14 cellular contexts compared by ENCODE assay signal in the genomic region with DNA sequence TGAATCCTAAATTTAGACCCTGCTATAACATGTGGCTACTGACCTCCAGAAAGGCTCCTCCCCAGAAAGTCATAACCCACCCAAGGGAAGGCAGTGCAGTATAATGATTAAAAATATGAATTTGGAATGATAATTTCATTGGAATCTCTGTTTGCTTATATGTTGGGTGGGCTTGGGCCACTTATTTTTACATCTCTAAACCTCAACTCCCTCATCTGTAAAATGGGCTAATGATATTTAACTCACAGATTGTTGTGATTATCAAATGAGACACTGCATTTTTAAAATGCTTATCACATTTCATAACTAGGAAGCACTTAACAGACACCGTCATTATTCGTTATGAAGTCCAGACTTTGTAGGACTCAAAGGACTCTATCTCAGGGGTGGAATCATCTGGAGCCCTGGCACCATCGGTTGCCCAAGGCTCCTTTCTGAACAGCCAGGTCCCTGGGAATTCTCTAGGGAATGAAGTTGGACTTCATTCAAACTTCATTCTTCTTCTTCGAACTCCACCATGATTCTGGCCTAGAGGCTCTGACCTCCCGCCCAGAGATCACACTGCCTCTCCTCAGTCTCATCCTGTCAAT. TPM values are rescaled to one million over a fixed set of nuclear protein-coding genes. Genes with fewer than 3 reads are reported as not detected.
A peak's percentile ranks its signal among the peaks of the same experiment; 100 is the strongest.
DNase-seq lines count a peak whose midpoint lies in the region; ATAC-seq, FAIRE-seq and TF ChIP-seq lines count a peak whose summit lies in the region.
"Had no signal": no experiment of that assay in that cellular context is flagged by ENCODE, and none has a peak within 500 bp of the region (broad histone marks: within the 10 kb centered on the region; RNA-seq: fewer than 3 reads in every experiment).

No MANE protein-coding gene starts in this region.

- H3K9ac ChIP-seq in MM.1S (ENCODE audit: low read length) (no peak overlapping the region), K562 (ENCODE audit: insufficient read depth in 1 of 2, low read depth in 2 of 2, low read length in 2 of 2) (no peak overlapping the region)

- peak overlapping the region; percentile 34 for H3K27ac Mint-ChIP-seq in activated CD4-positive, alpha-beta T cell treated with anti-CD3 and anti-CD28 coated beads, Interleukin-2, amount 10 ng/mL, durations not matched to agents 7 days and 5 days
- H3K27ac Mint-ChIP-seq in activated CD4-positive, alpha-beta T cell treated with anti-CD3 and anti-CD28 coated beads for 36 hours: no peak overlapping the region
- peak overlapping the region; percentile 58 for H3K27ac Mint-ChIP-seq in osteocyte (ENCODE audit: unreplicated experiment)

- no peaks in the 10 kb centered on the region for H3K9me3 Mint-ChIP-seq in activated CD4-positive, alpha-beta T cell treated with anti-CD3 and anti-CD28 coated beads, Interleukin-2, amount 10 ng/mL, durations not matched to agents 7 days and 5 days
- no peaks in the 10 kb centered on the region for H3K9me3 Mint-ChIP-seq in activated CD4-positive, alpha-beta T cell treated with anti-CD3 and anti-CD28 coated beads for 36 hours (ENCODE audit: low read depth)
- no peaks in the 10 kb centered on the region for H3K9me3 Mint-ChIP-seq in osteocyte (ENCODE audit: unreplicated experiment)

- TF ChIP-seq RAD21 in K562 (CRISPR knock-in tag; conservative IDR thresholded peaks at IDR 0.05 in 1 of 2, IDR thresholded peaks at IDR 0.05 in 1 of 2): no peak

- H2AFZ ChIP-seq in MM.1S (ENCODE audit: low read length) (no peak overlapping the region), K562 (ENCODE audit: low read depth, low read length) (no peak overlapping the region)

- DNase-seq in activated CD4-positive, alpha-beta T cell treated with anti-CD3 and anti-CD28 coated beads, Interleukin-2, amount 10 ng/mL, durations not matched to agents 7 days and 5 days: no peak
- no peak for DNase-seq in activated CD4-positive, alpha-beta T cell treated with anti-CD3 and anti-CD28 coated beads for 36 hours
- no peak for DNase-seq in MM.1S
- no peak for DNase-seq in K562 (ENCODE audit: extremely low read depth in 1 of 4, low spot score in 3 of 4)
- no peak for DNase-seq in osteocyte (ENCODE audit: extremely low spot score, unreplicated experiment)
- DNase-seq in NCI-H69 (lab: John Stamatoyannopoulos, UW): no peak
- no peak for DNase-seq in dedifferentiated amniotic fluid mesenchymal stem cell (ENCODE audit: extremely low spot score)
- DNase-seq in H54 (ENCODE audit: insufficient read length, low spot score): no peak
- DNase-seq: activated CD8-positive, alpha-beta memory T cell treated with anti-CD3 and anti-CD28 coated beads, Interleukin-2, amount 50 U/mL, for 4 hours; HCEC 1CT had no signal

- no peak for FAIRE-seq in K562 (lab: Jason Lieb, UNC)
- FAIRE-seq in H54 (lab: Jason Lieb, UNC): no peak
- FAIRE-seq: A204.1 had no signal

- H3K36me3 Mint-ChIP-seq in activated CD4-positive, alpha-beta T cell treated with anti-CD3 and anti-CD28 coated beads, Interleukin-2, amount 10 ng/mL, durations not matched to agents 7 days and 5 days (ENCODE audit: low read depth): no peaks in the 10 kb centered on the region
- no peaks in the 10 kb centered on the region for H3K36me3 Mint-ChIP-seq in activated CD4-positive, alpha-beta T cell treated with anti-CD3 and anti-CD28 coated beads for 36 hours (ENCODE audit: low read depth)
- no peaks in the 10 kb centered on the region for H3K36me3 Mint-ChIP-seq in osteocyte (ENCODE audit: unreplicated experiment)

- POLR2A ChIA-PET in activated CD4-positive, alpha-beta T cell treated with anti-CD3 and anti-CD28 coated beads, Interleukin-2, amount 10 ng/mL, durations not matched to agents 7 days and 5 days (lab: Charles Lee): no interaction called here
- POLR2A ChIA-PET in activated CD4-positive, alpha-beta T cell treated with anti-CD3 and anti-CD28 coated beads for 36 hours (lab: Charles Lee): no interaction called here
- POLR2A ChIA-PET in K562 (lab: Yijun Ruan, JAX): interaction anchor here (0.6 kb wide), 1 partner anchor 11 kb away, joined by 3 read pairs; no protein-coding TSS in a partner anchor

- H3K27ac ChIP-seq in MM.1S (ENCODE audit: low read length) (peak overlapping the region; percentile 60; the same call in 1 of the 2 replicates), K562 (ENCODE audit: extremely low read depth, low read depth, low read length) (no peak overlapping the region)
- H3K27ac ChIP-seq: ascending aorta, SJSA1, skin epidermis had no signal

- H3K36me3 ChIP-seq in MM.1S (replicated peaks; ENCODE audit: insufficient read depth, low read length): no peaks in the 10 kb centered on the region
- no peaks in the 10 kb centered on the region for H3K36me3 ChIP-seq in K562 (ENCODE audit: control insufficient read depth, insufficient read depth, low read length)
- H3K36me3 ChIP-seq: ascending aorta, SJSA1 had no signal

- H3K9me3 ChIP-seq in MM.1S (replicated peaks; ENCODE audit: insufficient read depth, low read length) (no peaks in the 10 kb centered on the region), K562 (replicated peaks; ENCODE audit: control insufficient read depth, insufficient read depth, low read depth, low read length) (no peaks in the 10 kb centered on the region)
- H3K9me3 ChIP-seq: ascending aorta, SJSA1 had no signal

- H3K27me3 ChIP-seq in MM.1S (replicated peaks; ENCODE audit: insufficient read depth, low read length): peaks cover 19% of the 10 kb centered on the region
- H3K27me3 ChIP-seq in K562 (ENCODE audit: control insufficient read depth in 2 of 2, insufficient read depth in 2 of 2, low read length in 2 of 2): peaks cover 0 to 9% of the 10 kb centered on the region in 2 experiments; a peak in 2 of 5 replicates
- H3K27me3 ChIP-seq: ascending aorta, SJSA1 had no signal

- H3K4me1 ChIP-seq in MM.1S (ENCODE audit: low read length): peaks cover 24% of the 10 kb centered on the region
- no peaks in the 10 kb centered on the region for H3K4me1 ChIP-seq in K562 (replicated peaks in 1 of 2; ENCODE audit: control insufficient read depth in 2 of 2, insufficient read depth in 2 of 2, low read length in 2 of 2)
- H3K4me1 ChIP-seq: ascending aorta had no signal

- no peaks in the 10 kb centered on the region for H3K9me2 ChIP-seq in MM.1S (replicated peaks; ENCODE audit: insufficient read depth, low read length)

- in situ Hi-C loops in K562 (cut with MboI): loop anchor here (25.0 kb wide), 1 partner anchor 1105 kb away; no protein-coding TSS in a partner anchor

- H3K4me1 Mint-ChIP-seq in activated CD4-positive, alpha-beta T cell treated with anti-CD3 and anti-CD28 coated beads, Interleukin-2, amount 10 ng/mL, durations not matched to agents 7 days and 5 days: peaks cover 32% of the 10 kb centered on the region
- peaks cover 38% of the 10 kb centered on the region for H3K4me1 Mint-ChIP-seq in activated CD4-positive, alpha-beta T cell treated with anti-CD3 and anti-CD28 coated beads for 36 hours
- H3K4me1 Mint-ChIP-seq in osteocyte (ENCODE audit: unreplicated experiment): peaks cover 41% of the 10 kb centered on the region

- no peaks in the 10 kb centered on the region for H3K9me1 ChIP-seq in K562 (ENCODE audit: control insufficient read depth, insufficient read depth, low read length)

- whole genome bisulfite sequencing in K562 (ENCODE audit: insufficient coverage, low coverage, missing lambda C conversion rate): 0% methylated on average over 5 of the region's 5 CpGs

- intact Hi-C loops in activated CD4-positive, alpha-beta T cell treated with anti-CD3 and anti-CD28 coated beads for 36 hours (cut with DNase I, micrococcal nuclease): loop anchor here (1.0 to 5.0 kb wide), 7 partner anchors 33 to 725 kb away; partner anchors contain the start of gene RMDN2 (in 1 of the 2)
- intact Hi-C loops in K562 (cut with micrococcal nuclease): loop anchor here (1.0 to 2.0 kb wide), 2 partner anchors 383 to 496 kb away; no protein-coding TSS in a partner anchor

- TF ChIP-seq CTCF in MM.1S (IDR thresholded peaks at IDR 0.05; ENCODE audit: low read length) (no peak), K562 (IDR thresholded peaks at IDR 0.05 in 2 of 3, conservative IDR thresholded peaks at IDR 0.05 in 1 of 3; ENCODE audit: insufficient read depth in 2 of 3, low read depth in 1 of 3, low read length in 3 of 3) (no peak), osteocyte (IDR thresholded peaks at IDR 0.05) (no peak)

- no peak for ATAC-seq in activated CD4-positive, alpha-beta T cell treated with anti-CD3 and anti-CD28 coated beads for 36 hours
- no peak for ATAC-seq in K562

- CTCF ChIA-PET in activated CD4-positive, alpha-beta T cell treated with anti-CD3 and anti-CD28 coated beads, Interleukin-2, amount 10 ng/mL, durations not matched to agents 7 days and 5 days (lab: Charles Lee): interaction anchor here (0.6 to 1.1 kb wide), 2 partner anchors 9 to 788 kb away, joined by 3 read pairs; no protein-coding TSS in a partner anchor
- CTCF ChIA-PET in activated CD4-positive, alpha-beta T cell treated with anti-CD3 and anti-CD28 coated beads for 36 hours (lab: Charles Lee): interaction anchor here (0.5 to 3.7 kb wide), 15 partner anchors 10 to 536 kb away, joined by 3 to 17 read pairs (median 3); no protein-coding TSS in a partner anchor
- CTCF ChIA-PET in K562 (lab: Yijun Ruan, JAX; ENCODE audit: low intra/inter-chr PET ratio): interaction anchor here (0.7 to 2.0 kb wide), 2 partner anchors 93 to 496 kb away, joined by 3 to 14 read pairs; no protein-coding TSS in a partner anchor

- peaks cover 12% of the 10 kb centered on the region for H3K27me3 Mint-ChIP-seq in activated CD4-positive, alpha-beta T cell treated with anti-CD3 and anti-CD28 coated beads, Interleukin-2, amount 10 ng/mL, durations not matched to agents 7 days and 5 days
- H3K27me3 Mint-ChIP-seq in activated CD4-positive, alpha-beta T cell treated with anti-CD3 and anti-CD28 coated beads for 36 hours: peaks cover 6% of the 10 kb centered on the region
- peaks cover 7% of the 10 kb centered on the region for H3K27me3 Mint-ChIP-seq in osteocyte (ENCODE audit: unreplicated experiment)

- no peak for TF ChIP-seq POLR2A in K562 (conservative IDR thresholded peaks at IDR 0.05)
- TF ChIP-seq POLR2A in H54 (IDR thresholded peaks at IDR 0.05; ENCODE audit: low read depth, low read length): no peak

- peaks cover 19% of the 10 kb centered on the region for H3F3A ChIP-seq in MM.1S (ENCODE audit: insufficient read depth, low read length)

- no peaks in the 10 kb centered on the region for H3K79me2 ChIP-seq in MM.1S (ENCODE audit: low read length)
- H3K79me2 ChIP-seq in K562 (ENCODE audit: control insufficient read depth, insufficient read depth, low read length): no peaks in the 10 kb centered on the region

- no TSS peak for BruUV-seq in K562 (replicated peaks; lab: Mats Ljungman, UMichigan)

- H3K4me2 ChIP-seq in MM.1S (ENCODE audit: low read depth, low read length) (peak overlapping the region; percentile 62), K562 (ENCODE audit: insufficient read depth, low read length) (no peak overlapping the region)

- no peak for TF ChIP-seq EP300 in K562 (IDR thresholded peaks at IDR 0.05; ENCODE audit: low read length)

- peak overlapping the region; percentile 25 for H3K4me3 Mint-ChIP-seq in activated CD4-positive, alpha-beta T cell treated with anti-CD3 and anti-CD28 coated beads, Interleukin-2, amount 10 ng/mL, durations not matched to agents 7 days and 5 days
- H3K4me3 Mint-ChIP-seq in activated CD4-positive, alpha-beta T cell treated with anti-CD3 and anti-CD28 coated beads for 36 hours: no peak overlapping the region
- no peak overlapping the region for H3K4me3 Mint-ChIP-seq in osteocyte (ENCODE audit: unreplicated experiment)

- H3K4me3 ChIP-seq in MM.1S (ENCODE audit: low read length) (peak overlapping the region; percentile 38), K562 (no peak overlapping the region)
- H3K4me3 ChIP-seq: ascending aorta, SJSA1, skin epidermis had no signal

- H4K20me1 ChIP-seq in MM.1S (ENCODE audit: insufficient read depth, low read length): no peaks in the 10 kb centered on the region
- H4K20me1 ChIP-seq in K562 (replicated peaks; ENCODE audit: control insufficient read depth, insufficient read depth, low read length): 0 out of 2 replicates have a peak, but pooled peaks cover 3% of the 10 kb centered on the region

RNA-seq across cellular contexts. Expression of gene RMDN2, which starts 33.1 kb away (rescaled TPM):
- 1 to 10 TPM; 2.0 to 2.9 TPM for total RNA-seq in activated CD4-positive, alpha-beta T cell treated with anti-CD3 and anti-CD28 coated beads, Interleukin-2, amount 10 ng/mL, durations not matched to agents 7 days and 5 days
- total RNA-seq in activated CD4-positive, alpha-beta T cell treated with anti-CD3 and anti-CD28 coated beads for 36 hours: 1 to 10 TPM; 2.5 to 2.7 TPM
- 1.2 and 6.3 TPM in 2 replicates for total RNA-seq in K562 (2011; cell fraction: chromatin; rRNA removed; ENCODE audit: low replicate concordance)
- total RNA-seq in K562 (2011; cell fraction: nucleolus; rRNA removed): 0.79 and 1.2 TPM in 2 replicates
- total RNA-seq in K562 (2011; cell fraction: nucleoplasm; rRNA removed): 3.1 and 3.7 TPM in 2 replicates
- total RNA-seq in K562 (2014; rRNA removed) (1.5 and 2.8 TPM in 2 replicates), K562 (2014; rRNA removed; fragmentation: Illumina TruSeq; extraction: Trizol) (4.2 and 4.7 TPM in 2 replicates), K562 (2015; rRNA removed; fragmentation: Illumina TruSeq; extraction: Trizol) (3.5 and 4.3 TPM in 2 replicates), K562 (2021) (2.2 and 2.7 TPM in 2 replicates), osteocyte (8.4 and 8.8 TPM in 2 replicates)
- polyA plus RNA-seq in K562 (2011; rRNA removed) (1.2 and 2.3 TPM in 2 replicates), K562 (2014; fragmentation: Illumina TruSeq; extraction: Trizol) (3.1 and 4.2 TPM in 2 replicates), K562 (2014; fragmentation: Nextera tagmentation; extraction: Ambion mirVana) (1 to 10 TPM; 1.8 to 3.7 TPM), K562 (2014; rRNA removed) (1.9 and 2.6 TPM in 2 replicates)
- 0.37 and 0.59 TPM in 2 replicates for polyA plus RNA-seq in K562 (2011; cell fraction: cytosol; rRNA removed)
- polyA plus RNA-seq in K562 (2011; cell fraction: nucleus; rRNA removed): 0.73 and 0.87 TPM in 2 replicates
- 2.4 and 2.7 TPM in 2 replicates for polyA plus RNA-seq in K562 (2012)
- polyA minus RNA-seq in K562 (2011; rRNA and poly(A)+ RNA removed): 1.8 and 2.0 TPM in 2 replicates
- polyA minus RNA-seq in K562 (2011; cell fraction: cytosol; rRNA and poly(A)+ RNA removed): 1.1 TPM in 1 of 2 replicates, not detected in the other
- 1.7 and 2.2 TPM in 2 replicates for polyA minus RNA-seq in K562 (2011; cell fraction: nucleus; rRNA and poly(A)+ RNA removed)
